In genomic region chr14:36580141-36580855, GRCh38 we compare ENCODE assay signal across 13 cellular contexts. TPM values are rescaled to one million over a fixed set of nuclear protein-coding genes. Genes with fewer than 3 reads are reported as not detected.
DNase-seq lines count a peak whose midpoint lies in the region; ATAC-seq and TF ChIP-seq lines count a peak whose summit lies in the region.
"Had no signal": no experiment of that assay in that cellular context is flagged by ENCODE, and none has a peak within 500 bp of the region (broad histone marks: within the 10 kb centered on the region; RNA-seq: fewer than 3 reads in every experiment).

No MANE protein-coding gene starts in this region.

- H3K27me3 ChIP-seq in SK-N-SH (ENCODE audit: insufficient read depth) (peaks cover 83% of the 10 kb centered on the region), testis (no peaks in the 10 kb centered on the region)
- H3K27me3 ChIP-seq: thyroid gland had no signal

- 22% methylated on average over 43 of the region's 51 CpGs for WGBS in SK-N-SH (ENCODE audit: low lambda C conversion rate)
- WGBS in mesodermal cell (ENCODE audit: insufficient coverage in 2 of 2), 2 experiments = 2% methylated on average over 39 to 41 of the region's 51 CpGs
- WGBS in testis, 2 donors = 3 to 16% methylated on average over 43 to 51 of the region's 51 CpGs

- H3K9me2 ChIP-seq in SK-N-SH = no peaks in the 10 kb centered on the region

- no peak overlapping the region for H3K4me2 ChIP-seq in SK-N-SH

- no peak overlapping the region for H2AFZ ChIP-seq in SK-N-SH (ENCODE audit: low read depth)

- TF ChIP-seq POLR2A in testis (IDR thresholded peaks at IDR 0.05) = no peak

- H4K20me1 ChIP-seq in SK-N-SH (ENCODE audit: insufficient read depth) = no peaks in the 10 kb centered on the region

- H3K36me3 Mint-ChIP-seq in chondrocyte (ENCODE audit: low read depth) = no peaks in the 10 kb centered on the region

- H3K4me1 ChIP-seq in SK-N-SH (ENCODE audit: control insufficient read depth in 1 of 2, insufficient read depth in 2 of 2, low read depth in 1 of 2, low read length in 1 of 2) (no peaks in the 10 kb centered on the region), mesodermal cell (ENCODE audit: control insufficient read depth, insufficient read depth, low read length, poor library complexity, severe bottlenecking) (peaks cover 15% of the 10 kb centered on the region), testis (peaks cover 22% of the 10 kb centered on the region)

- intact Hi-C loops in testis (cut with DNase I; ENCODE audit: low total_unique reads) = no loop called here

- H3K4me1 Mint-ChIP-seq in chondrocyte (ENCODE audit: low read depth) = peaks cover 9% of the 10 kb centered on the region

- no peak for TF ChIP-seq RAD21 in SK-N-SH (IDR thresholded peaks at IDR 0.05; ENCODE audit: low read length)

- TF ChIP-seq EP300 in SK-N-SH (IDR thresholded peaks at IDR 0.05; ENCODE audit: borderline replicate concordance in 1 of 2, low read depth in 1 of 2, low read length in 1 of 2) = no peak

- peak; percentile 21 for DNase-seq in SK-N-SH
- DNase-seq in chondrocyte (ENCODE audit: low spot score) = no peak
- no peak for DNase-seq in testis
- DNase-seq in NCI-H226 = no peak
- no peak for DNase-seq in NK-92 (lab: John Stamatoyannopoulos, UW; ENCODE audit: unreplicated experiment)
- DNase-seq: activated CD8-positive, alpha-beta memory T cell treated with anti-CD3 and anti-CD28 coated beads for 24 hours; NCI-H1436 had no signal

- peak overlapping the region; percentile 41 for H3K4me3 Mint-ChIP-seq in chondrocyte (ENCODE audit: unreplicated experiment)

- H3K79me2 ChIP-seq in SK-N-SH (ENCODE audit: insufficient read depth) = no peaks in the 10 kb centered on the region

- TF ChIP-seq CTCF in SK-N-SH (IDR thresholded peaks at IDR 0.05) (no peak), chondrocyte (IDR thresholded peaks at IDR 0.05) (no peak), testis (IDR thresholded peaks at IDR 0.05) (no peak)

- H3K9me3 ChIP-seq in SK-N-SH (no peaks in the 10 kb centered on the region), mesodermal cell (ENCODE audit: control insufficient read depth, low read length) (no peaks in the 10 kb centered on the region), testis (no peaks in the 10 kb centered on the region)
- H3K9me3 ChIP-seq: thyroid gland had no signal

- no peak overlapping the region for H3K27ac Mint-ChIP-seq in chondrocyte (ENCODE audit: unreplicated experiment)

- H3K27me3 Mint-ChIP-seq in chondrocyte (ENCODE audit: low read depth) = peaks cover 54% of the 10 kb centered on the region

- H3K36me3 ChIP-seq in SK-N-SH (replicated peaks in 1 of 2; ENCODE audit: control insufficient read depth in 1 of 2, insufficient read depth in 2 of 2, low read length in 1 of 2) (no peaks in the 10 kb centered on the region), mesodermal cell (ENCODE audit: control insufficient read depth, insufficient read depth, low read length) (no peaks in the 10 kb centered on the region), testis (ENCODE audit: low read depth, missing control alignments) (no peaks in the 10 kb centered on the region)
- H3K36me3 ChIP-seq: thyroid gland had no signal

- H3K9me3 Mint-ChIP-seq in chondrocyte (ENCODE audit: low read depth) = no peaks in the 10 kb centered on the region
- H3K9me3 Mint-ChIP-seq: neural crest cell had no signal

- H3K27ac ChIP-seq in SK-N-SH (ENCODE audit: low read depth in 2 of 2, low read length in 1 of 2) (no peak overlapping the region), mesodermal cell (ENCODE audit: low read depth, low read length, severe bottlenecking) (no peak overlapping the region), testis (peak overlapping the region in 1 of 2 donors; percentile 36)

- H3K9ac ChIP-seq in SK-N-SH = no peak overlapping the region

- no peaks in the 10 kb centered on the region for H3F3A ChIP-seq in SK-N-SH (replicated peaks; ENCODE audit: insufficient read depth)

- CTCF ChIA-PET in SK-N-SH (lab: Yijun Ruan, JAX) = interaction anchor here (0.6 kb wide), 1 partner anchor 27 kb away, joined by 3 read pairs; no protein-coding TSS in a partner anchor

- POLR2A ChIA-PET in SK-N-SH (lab: Yijun Ruan, JAX) = no interaction called here

- H3K4me3 ChIP-seq in SK-N-SH (ENCODE audit: low read depth in 2 of 2, low read length in 1 of 2) = no peak overlapping the region
- H3K4me3 ChIP-seq in mesodermal cell (ENCODE audit: extremely low read depth, insufficient read depth, low read length, poor library complexity, severe bottlenecking) = peak overlapping the region; percentile 35
- peak overlapping the region; percentile 46 to 68 for H3K4me3 ChIP-seq in testis

- ATAC-seq in SK-N-SH treated with all-trans-retinoic acid at 6 μM for 48 hours (no peak), HG03196 (IDR thresholded peaks at IDR 0.05; ENCODE audit: unreplicated experiment) (no peak)

TF ChIP-seq in SK-N-SH, 30 proteins besides CTCF, POLR2A, EP300 and RAD21:
- no peak for TF ChIP-seq POLR2AphosphoS5 (IDR thresholded peaks at IDR 0.05; ENCODE audit: low read depth, low read length)

TF ChIP-seq in SK-N-SH treated with all-trans-retinoic acid at 6 μM for 48 hours, 23 proteins besides CTCF, POLR2A, EP300 and RAD21 (continues in another document):
- TF ChIP-seq CSDC2 (CRISPR knock-in tag; IDR thresholded peaks at IDR 0.05) (no peak), OSR1 (CRISPR knock-in tag; IDR thresholded peaks at IDR 0.05) (no peak), GLIS3 (CRISPR knock-in tag; IDR thresholded peaks at IDR 0.05) (no peak), ZNF70 (CRISPR knock-in tag; IDR thresholded peaks at IDR 0.05) (no peak), TSHZ2 (CRISPR knock-in tag; IDR thresholded peaks at IDR 0.05) (no peak), PATZ1 (CRISPR knock-in tag; IDR thresholded peaks at IDR 0.05; ENCODE audit: borderline replicate concordance) (no peak), PPARA (CRISPR knock-in tag; IDR thresholded peaks at IDR 0.05; ENCODE audit: borderline replicate concordance) (no peak), ZNF565 (CRISPR knock-in tag; conservative IDR thresholded peaks at IDR 0.05; ENCODE audit: low read depth) (no peak), ZFP30 (CRISPR knock-in tag; IDR thresholded peaks at IDR 0.05) (no peak), CREB5 (CRISPR knock-in tag; IDR thresholded peaks at IDR 0.05; ENCODE audit: low read depth) (no peak), RARB (CRISPR knock-in tag; IDR thresholded peaks at IDR 0.05) (no peak), ARNTL (CRISPR knock-in tag; IDR thresholded peaks at IDR 0.05; ENCODE audit: borderline replicate concordance, low read depth) (no peak), TCF4 (CRISPR knock-in tag; IDR thresholded peaks at IDR 0.05; ENCODE audit: borderline replicate concordance) (no peak)

RNA-seq across cellular contexts. Expression of gene NKX2-8, which starts 2.1 kb away (rescaled TPM):
- polyA plus RNA-seq in SK-N-SH (2012; rRNA removed) (not detected in 2 replicates), testis (ENCODE audit: insufficient read depth, low read depth, low replicate concordance) (10.4 TPM)
- polyA plus RNA-seq in SK-N-SH (2012; cell fraction: cytosol; rRNA removed) = not detected in 2 replicates
- not detected in 2 replicates for polyA plus RNA-seq in SK-N-SH (2012; cell fraction: nucleus; rRNA removed)
- total RNA-seq in chondrocyte (not detected in 3 replicates), testis (10 to 100 TPM; 62.4 to 63.3 TPM)
- polyA plus RNA-seq in mesodermal cell (2013, experiment 1 of 2) = not detected
- not detected for polyA plus RNA-seq in mesodermal cell (2013, experiment 2 of 2)
- total RNA-seq: cerebellum, neural crest cell had no signal

Comparison
In these comparisons a context has a peak if more than half of its experiments do, and no peak if none do; other contexts are left out.
1. H3K4me3 ChIP-seq: peak in mesodermal cell (single experiment) and testis (2 of 2); none in SK-N-SH (0 of 2).
2. RNA of gene NKX2-8, which starts 2.1 kb away (total RNA-seq): 62.4 to 63.3 TPM in testis; not detected in chondrocyte; every median in the first group is over 10 times any median in the second.